ENCODE assay signal across 22 cellular contexts in genomic region chr12:124169577-124169976, GRCh38.
"Had no signal": no experiment of that assay in that cellular context is flagged by ENCODE, and none has a peak within 500 bp of the region (broad histone marks: within the 10 kb centered on the region; RNA-seq: fewer than 3 reads in every experiment).

No MANE protein-coding gene starts in this region.

- H2AFZ ChIP-seq: neural progenitor cell had no signal

- H3K4me3 Mint-ChIP-seq: endodermal cell, immature natural killer cell, memory B cell, mesothelial cell of epicardium, natural killer cell, neural progenitor cell, type B pancreatic cell had no signal

- H3K4me1 ChIP-seq: left ventricle myocardium inferior, neural progenitor cell, pancreas had no signal

- H3K9me3 Mint-ChIP-seq: immature natural killer cell, natural killer cell, type B pancreatic cell had no signal

- DNase-seq: effector CD4-positive, alpha-beta T cell; endodermal cell; glutamatergic neuron; immature natural killer cell; kidney; left cardiac atrium; left ventricle myocardium inferior; lower lobe of right lung; natural killer cell; occipital lobe; pancreas; right cardiac atrium; small intestine; stimulated activated CD4-positive, alpha-beta T cell treated with anti-CD3 and anti-CD28 coated beads, Interleukin-12 subunit alpha, Interleukin-12 subunit beta, amount 100 ng/mL, for 4 hours; stimulated activated naive CD4-positive, alpha-beta T cell; stomach had no signal

- H3K9me3 ChIP-seq: left ventricle myocardium inferior, lower lobe of right lung, pancreas, stomach had no signal

- H3K27me3 Mint-ChIP-seq: progenitor cell of endocrine pancreas, type B pancreatic cell had no signal

- H3K4me1 Mint-ChIP-seq: endodermal cell, immature natural killer cell, memory B cell had no signal

- H3K4me3 ChIP-seq: coronary artery, left ventricle myocardium inferior, lower lobe of right lung, neural progenitor cell, pancreas, stomach had no signal

- H3K27ac ChIP-seq: coronary artery, left ventricle myocardium inferior, lower lobe of right lung, neural progenitor cell, pancreas, stomach had no signal

- H3K27ac Mint-ChIP-seq: endodermal cell, immature natural killer cell, memory B cell, mesothelial cell of epicardium, natural killer cell, neural progenitor cell, progenitor cell of endocrine pancreas, type B pancreatic cell had no signal

- H3K4me2 ChIP-seq: neural progenitor cell had no signal

- H3K36me3 Mint-ChIP-seq: immature natural killer cell, natural killer cell, neural progenitor cell, type B pancreatic cell had no signal

- H3K36me3 ChIP-seq: left ventricle myocardium inferior, lower lobe of right lung, neural progenitor cell, pancreas, stomach had no signal

- ATAC-seq: left cardiac atrium, lower lobe of right lung, natural killer cell, pancreas, right cardiac atrium had no signal

- H3K27me3 ChIP-seq: neural progenitor cell, pancreas, stomach had no signal
